In genomic region chr20:34514897-34515483, GRCh38 we compare ENCODE assay signal across 1 cellular context.
A peak's percentile ranks its signal among the peaks of the same experiment; 100 is the strongest.
TF ChIP-seq lines count a peak whose summit lies in the region.

No MANE protein-coding gene starts in this region.

TF ChIP-seq in HepG2, 621 proteins besides CTCF, POLR2A, EP300 and RAD21 (continued from another document and continues in another):
- TF ChIP-seq POGK (CRISPR knock-in tag; conservative IDR thresholded peaks at IDR 0.05) (no peak), NR2C2 (CRISPR knock-in tag; IDR thresholded peaks at IDR 0.05; ENCODE audit: borderline replicate concordance) (no peak; the same call in 1 of the 2 replicates), HDAC2 (CRISPR knock-in tag; IDR thresholded peaks at IDR 0.05) (no peak), CEBPG (CRISPR knock-in tag; IDR thresholded peaks at IDR 0.05) (no peak), MLLT10 (CRISPR knock-in tag; IDR thresholded peaks at IDR 0.05) (no peak), HNRNPH1 (optimal IDR thresholded peaks at IDR 0.05; ENCODE audit: low read depth, low read length) (no peak), ZNF775 (CRISPR knock-in tag; IDR thresholded peaks at IDR 0.05; ENCODE audit: borderline replicate concordance) (no peak), NPAS2 (CRISPR knock-in tag; IDR thresholded peaks at IDR 0.05; ENCODE audit: borderline replicate concordance) (no peak), KLF16 (CRISPR knock-in tag; IDR thresholded peaks at IDR 0.05) (peak in 1 of 2 experiments; percentile 69; a peak in 1 of 4 replicates), DRAP1 (CRISPR knock-in tag; IDR thresholded peaks at IDR 0.05) (0 out of 2 replicates have a peak, but pooled peaks have one; percentile 27), NFYC (CRISPR knock-in tag; IDR thresholded peaks at IDR 0.05) (no peak), ZSCAN21 (CRISPR knock-in tag; IDR thresholded peaks at IDR 0.05; ENCODE audit: borderline replicate concordance) (no peak), RCOR2 (CRISPR knock-in tag; IDR thresholded peaks at IDR 0.05) (no peak), PHF20 (CRISPR knock-in tag; IDR thresholded peaks at IDR 0.05) (no peak), TERF1 (CRISPR knock-in tag; IDR thresholded peaks at IDR 0.05) (no peak), ATM (IDR thresholded peaks at IDR 0.05; ENCODE audit: borderline replicate concordance) (no peak), STAT6 (CRISPR knock-in tag; IDR thresholded peaks at IDR 0.05; ENCODE audit: borderline replicate concordance) (0 out of 2 replicates have a peak, but pooled peaks have one; percentile 41), RBM22 (optimal IDR thresholded peaks at IDR 0.05; ENCODE audit: low read length) (no peak), RXRB (CRISPR knock-in tag; IDR thresholded peaks at IDR 0.05; ENCODE audit: borderline replicate concordance) (no peak), ZNF383 (CRISPR knock-in tag; IDR thresholded peaks at IDR 0.05; ENCODE audit: borderline replicate concordance) (0 out of 2 replicates have a peak, but pooled peaks have one; percentile 72), MTF1 (CRISPR knock-in tag; IDR thresholded peaks at IDR 0.05) (no peak), MEIS2 (CRISPR knock-in tag; IDR thresholded peaks at IDR 0.05) (no peak; the same call in 1 of the 2 replicates), PHF8 (CRISPR knock-in tag; IDR thresholded peaks at IDR 0.05) (no peak), MBNL3 (CRISPR knock-in tag; conservative IDR thresholded peaks at IDR 0.05) (no peak), NFE2 (CRISPR knock-in tag; IDR thresholded peaks at IDR 0.05) (no peak), ZNF350 (CRISPR knock-in tag; IDR thresholded peaks at IDR 0.05; ENCODE audit: borderline replicate concordance, low read depth) (no peak), E2F5 (CRISPR knock-in tag; conservative IDR thresholded peaks at IDR 0.05) (no peak), SAFB2 (CRISPR knock-in tag; IDR thresholded peaks at IDR 0.05; ENCODE audit: borderline replicate concordance, low read depth) (no peak), ZNF652 (CRISPR knock-in tag; IDR thresholded peaks at IDR 0.05; ENCODE audit: borderline replicate concordance, low read depth) (no peak), ZNF431 (CRISPR knock-in tag; IDR thresholded peaks at IDR 0.05; ENCODE audit: borderline replicate concordance, low read depth) (0 out of 2 replicates have a peak, but pooled peaks have one; percentile 8), ZNF253 (CRISPR knock-in tag; IDR thresholded peaks at IDR 0.05; ENCODE audit: borderline replicate concordance) (no peak), ZNF446 (CRISPR knock-in tag; IDR thresholded peaks at IDR 0.05) (no peak; the same call in 1 of the 2 replicates), ZGPAT (CRISPR knock-in tag; IDR thresholded peaks at IDR 0.05) (no peak), ZNF34 (CRISPR knock-in tag; IDR thresholded peaks at IDR 0.05; ENCODE audit: borderline replicate concordance) (peak; percentile 80; the same call in 1 of the 2 replicates), ZNF703 (CRISPR knock-in tag; IDR thresholded peaks at IDR 0.05; ENCODE audit: borderline replicate concordance) (no peak), ZNF329 (CRISPR knock-in tag; IDR thresholded peaks at IDR 0.05; ENCODE audit: low read depth) (no peak), ZNF552 (CRISPR knock-in tag; IDR thresholded peaks at IDR 0.05; ENCODE audit: borderline replicate concordance) (no peak), FOXK1 (CRISPR knock-in tag; IDR thresholded peaks at IDR 0.05; ENCODE audit: borderline replicate concordance, low read depth) (no peak; the same call in 1 of the 2 replicates), ZNF468 (CRISPR knock-in tag; IDR thresholded peaks at IDR 0.05) (no peak), ARNTL (CRISPR knock-in tag; IDR thresholded peaks at IDR 0.05) (0 out of 2 replicates have a peak, but pooled peaks have one; percentile 21), ZNF451 (CRISPR knock-in tag; IDR thresholded peaks at IDR 0.05) (no peak)
- TF ChIP-seq, protein P1, sequence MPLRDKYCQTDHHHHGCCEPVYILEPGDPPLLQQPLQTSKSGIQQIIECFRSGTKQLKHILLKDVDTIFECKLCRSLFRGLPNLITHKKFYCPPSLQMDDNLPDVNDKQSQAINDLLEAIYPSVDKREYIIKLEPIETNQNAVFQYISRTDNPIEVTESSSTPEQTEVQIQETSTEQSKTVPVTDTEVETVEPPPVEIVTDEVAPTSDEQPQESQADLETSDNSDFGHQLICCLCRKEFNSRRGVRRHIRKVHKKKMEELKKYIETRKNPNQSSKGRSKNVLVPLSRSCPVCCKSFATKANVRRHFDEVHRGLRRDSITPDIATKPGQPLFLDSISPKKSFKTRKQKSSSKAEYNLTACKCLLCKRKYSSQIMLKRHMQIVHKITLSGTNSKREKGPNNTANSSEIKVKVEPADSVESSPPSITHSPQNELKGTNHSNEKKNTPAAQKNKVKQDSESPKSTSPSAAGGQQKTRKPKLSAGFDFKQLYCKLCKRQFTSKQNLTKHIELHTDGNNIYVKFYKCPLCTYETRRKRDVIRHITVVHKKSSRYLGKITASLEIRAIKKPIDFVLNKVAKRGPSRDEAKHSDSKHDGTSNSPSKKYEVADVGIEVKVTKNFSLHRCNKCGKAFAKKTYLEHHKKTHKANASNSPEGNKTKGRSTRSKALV (CRISPR knock-in tag; IDR thresholded peaks at IDR 0.05): no peak
- TF ChIP-seq, protein P2, sequence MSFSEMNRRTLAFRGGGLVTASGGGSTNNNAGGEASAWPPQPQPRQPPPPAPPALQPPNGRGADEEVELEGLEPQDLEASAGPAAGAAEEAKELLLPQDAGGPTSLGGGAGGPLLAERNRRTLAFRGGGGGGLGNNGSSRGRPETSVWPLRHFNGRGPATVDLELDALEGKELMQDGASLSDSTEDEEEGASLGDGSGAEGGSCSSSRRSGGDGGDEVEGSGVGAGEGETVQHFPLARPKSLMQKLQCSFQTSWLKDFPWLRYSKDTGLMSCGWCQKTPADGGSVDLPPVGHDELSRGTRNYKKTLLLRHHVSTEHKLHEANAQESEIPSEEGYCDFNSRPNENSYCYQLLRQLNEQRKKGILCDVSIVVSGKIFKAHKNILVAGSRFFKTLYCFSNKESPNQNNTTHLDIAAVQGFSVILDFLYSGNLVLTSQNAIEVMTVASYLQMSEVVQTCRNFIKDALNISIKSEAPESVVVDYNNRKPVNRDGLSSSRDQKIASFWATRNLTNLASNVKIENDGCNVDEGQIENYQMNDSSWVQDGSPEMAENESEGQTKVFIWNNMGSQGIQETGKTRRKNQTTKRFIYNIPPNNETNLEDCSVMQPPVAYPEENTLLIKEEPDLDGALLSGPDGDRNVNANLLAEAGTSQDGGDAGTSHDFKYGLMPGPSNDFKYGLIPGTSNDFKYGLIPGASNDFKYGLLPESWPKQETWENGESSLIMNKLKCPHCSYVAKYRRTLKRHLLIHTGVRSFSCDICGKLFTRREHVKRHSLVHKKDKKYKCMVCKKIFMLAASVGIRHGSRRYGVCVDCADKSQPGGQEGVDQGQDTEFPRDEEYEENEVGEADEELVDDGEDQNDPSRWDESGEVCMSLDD (CRISPR knock-in tag; IDR thresholded peaks at IDR 0.05; ENCODE audit: borderline replicate concordance): no peak
- TF ChIP-seq, protein P3, sequence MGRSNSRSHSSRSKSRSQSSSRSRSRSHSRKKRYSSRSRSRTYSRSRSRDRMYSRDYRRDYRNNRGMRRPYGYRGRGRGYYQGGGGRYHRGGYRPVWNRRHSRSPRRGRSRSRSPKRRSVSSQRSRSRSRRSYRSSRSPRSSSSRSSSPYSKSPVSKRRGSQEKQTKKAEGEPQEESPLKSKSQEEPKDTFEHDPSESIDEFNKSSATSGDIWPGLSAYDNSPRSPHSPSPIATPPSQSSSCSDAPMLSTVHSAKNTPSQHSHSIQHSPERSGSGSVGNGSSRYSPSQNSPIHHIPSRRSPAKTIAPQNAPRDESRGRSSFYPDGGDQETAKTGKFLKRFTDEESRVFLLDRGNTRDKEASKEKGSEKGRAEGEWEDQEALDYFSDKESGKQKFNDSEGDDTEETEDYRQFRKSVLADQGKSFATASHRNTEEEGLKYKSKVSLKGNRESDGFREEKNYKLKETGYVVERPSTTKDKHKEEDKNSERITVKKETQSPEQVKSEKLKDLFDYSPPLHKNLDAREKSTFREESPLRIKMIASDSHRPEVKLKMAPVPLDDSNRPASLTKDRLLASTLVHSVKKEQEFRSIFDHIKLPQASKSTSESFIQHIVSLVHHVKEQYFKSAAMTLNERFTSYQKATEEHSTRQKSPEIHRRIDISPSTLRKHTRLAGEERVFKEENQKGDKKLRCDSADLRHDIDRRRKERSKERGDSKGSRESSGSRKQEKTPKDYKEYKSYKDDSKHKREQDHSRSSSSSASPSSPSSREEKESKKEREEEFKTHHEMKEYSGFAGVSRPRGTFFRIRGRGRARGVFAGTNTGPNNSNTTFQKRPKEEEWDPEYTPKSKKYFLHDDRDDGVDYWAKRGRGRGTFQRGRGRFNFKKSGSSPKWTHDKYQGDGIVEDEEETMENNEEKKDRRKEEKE (IDR thresholded peaks at IDR 0.05): no peak
- TF ChIP-seq, protein P4, sequence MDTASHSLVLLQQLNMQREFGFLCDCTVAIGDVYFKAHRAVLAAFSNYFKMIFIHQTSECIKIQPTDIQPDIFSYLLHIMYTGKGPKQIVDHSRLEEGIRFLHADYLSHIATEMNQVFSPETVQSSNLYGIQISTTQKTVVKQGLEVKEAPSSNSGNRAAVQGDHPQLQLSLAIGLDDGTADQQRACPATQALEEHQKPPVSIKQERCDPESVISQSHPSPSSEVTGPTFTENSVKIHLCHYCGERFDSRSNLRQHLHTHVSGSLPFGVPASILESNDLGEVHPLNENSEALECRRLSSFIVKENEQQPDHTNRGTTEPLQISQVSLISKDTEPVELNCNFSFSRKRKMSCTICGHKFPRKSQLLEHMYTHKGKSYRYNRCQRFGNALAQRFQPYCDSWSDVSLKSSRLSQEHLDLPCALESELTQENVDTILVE (CRISPR knock-in tag; IDR thresholded peaks at IDR 0.05): no peak
- TF ChIP-seq, protein P5, sequence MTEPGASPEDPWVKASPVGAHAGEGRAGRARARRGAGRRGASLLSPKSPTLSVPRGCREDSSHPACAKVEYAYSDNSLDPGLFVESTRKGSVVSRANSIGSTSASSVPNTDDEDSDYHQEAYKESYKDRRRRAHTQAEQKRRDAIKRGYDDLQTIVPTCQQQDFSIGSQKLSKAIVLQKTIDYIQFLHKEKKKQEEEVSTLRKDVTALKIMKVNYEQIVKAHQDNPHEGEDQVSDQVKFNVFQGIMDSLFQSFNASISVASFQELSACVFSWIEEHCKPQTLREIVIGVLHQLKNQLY (CRISPR knock-in tag; IDR thresholded peaks at IDR 0.05): no peak
